In genomic region chr1:187922255-187922654, GRCh38 we compare ENCODE assay signal across 21 cellular contexts.
DNase-seq lines count a peak whose midpoint lies in the region; ATAC-seq, FAIRE-seq and TF ChIP-seq lines count a peak whose summit lies in the region.
"Had no signal": no experiment of that assay in that cellular context is flagged by ENCODE, and none has a peak within 500 bp of the region (broad histone marks: within the 10 kb centered on the region; RNA-seq: fewer than 3 reads in every experiment).

No MANE protein-coding gene starts in this region.

- H3K27ac ChIP-seq in A549 (no peak overlapping the region), IMR-90 (ENCODE audit: insufficient read depth, low read length) (no peak overlapping the region), left ventricle myocardium inferior (replicated peaks) (no peak overlapping the region)
- H3K27ac ChIP-seq: 22Rv1, BLaER1 had no signal

- H4K20me1 ChIP-seq in IMR-90 (ENCODE audit: insufficient read depth, low read length), result no peaks in the 10 kb centered on the region
- H4K20me1 ChIP-seq: BLaER1 had no signal

- no peak overlapping the region for H3K4me3 Mint-ChIP-seq in glutamatergic neuron (ENCODE audit: unreplicated experiment)
- H3K4me3 Mint-ChIP-seq: CD14-positive monocyte; CD4-positive, alpha-beta memory T cell; CD4-positive, CD25-positive, alpha-beta regulatory T cell; CD8-positive, alpha-beta memory T cell had no signal

- ATAC-seq in A549 (no peak), IMR-90 (ENCODE audit: low read depth) (no peak), GM19397 (IDR thresholded peaks at IDR 0.05; ENCODE audit: unreplicated experiment) (no peak)

- no peaks in the 10 kb centered on the region for H3K27me3 Mint-ChIP-seq in glutamatergic neuron (ENCODE audit: unreplicated experiment)
- H3K27me3 Mint-ChIP-seq: CD4-positive, alpha-beta memory T cell; CD4-positive, CD25-positive, alpha-beta regulatory T cell; CD8-positive, alpha-beta memory T cell had no signal

- H3K56ac ChIP-seq in IMR-90 (ENCODE audit: extremely low read depth, insufficient read depth, low read length), result no peak overlapping the region

- no peak overlapping the region for H3K14ac ChIP-seq in IMR-90 (replicated peaks; ENCODE audit: low read depth, low read length)

- H2AK5ac ChIP-seq in IMR-90 (ENCODE audit: low read depth, low read length), result no peak overlapping the region

- TF ChIP-seq CTCF in A549 (IDR thresholded peaks at IDR 0.05) (no peak), IMR-90 (conservative IDR thresholded peaks at IDR 0.05; ENCODE audit: low read depth, low read length) (no peak), glutamatergic neuron (IDR thresholded peaks at IDR 0.05; ENCODE audit: partially characterized antibody, unreplicated experiment) (no peak), left ventricle myocardium inferior (IDR thresholded peaks at IDR 0.05; ENCODE audit: borderline replicate concordance) (no peak)

- dilution Hi-C loops in IMR-90 (cut with HindIII; ENCODE audit: low sequenced_read_pairs, unreplicated experiment), result no loop called here

- H3K36me3 ChIP-seq in IMR-90 (ENCODE audit: control insufficient read depth, insufficient read depth, low read length), result no peaks in the 10 kb centered on the region
- H3K36me3 ChIP-seq in left ventricle myocardium inferior, result no peaks in the 10 kb centered on the region
- H3K36me3 ChIP-seq: BE2C, BLaER1 had no signal

- BruUV-seq in IMR-90 (replicated peaks; lab: Mats Ljungman, UMichigan), result no TSS peak

- H3K79me1 ChIP-seq in IMR-90 (ENCODE audit: low read depth in 1 of 2, low read length in 2 of 2), result no peaks in the 10 kb centered on the region

- no peak overlapping the region for H3K23ac ChIP-seq in IMR-90 (ENCODE audit: low read depth, low read length)

- no peaks in the 10 kb centered on the region for H3K36me3 Mint-ChIP-seq in glutamatergic neuron (ENCODE audit: unreplicated experiment)
- H3K36me3 Mint-ChIP-seq: CD14-positive monocyte; CD4-positive, alpha-beta memory T cell; CD4-positive, CD25-positive, alpha-beta regulatory T cell; CD8-positive, alpha-beta memory T cell had no signal

- no peak overlapping the region for H2BK5ac ChIP-seq in IMR-90 (ENCODE audit: low read depth, low read length, poor library complexity, severe bottlenecking)

- H3K27me3 ChIP-seq in IMR-90 (ENCODE audit: control insufficient read depth, insufficient read depth, low read length) (no peaks in the 10 kb centered on the region), left ventricle myocardium inferior (ENCODE audit: low read depth) (no peaks in the 10 kb centered on the region)
- H3K27me3 ChIP-seq: BE2C, BLaER1 had no signal

- no peak overlapping the region for H2AK9ac ChIP-seq in IMR-90 (replicated peaks; ENCODE audit: low read depth, low read length, poor library complexity)

- H3K9me3 Mint-ChIP-seq in glutamatergic neuron (ENCODE audit: unreplicated experiment), result no peaks in the 10 kb centered on the region
- H3K9me3 Mint-ChIP-seq: CD14-positive monocyte had no signal

- H3K4me3 ChIP-seq in A549 (no peak overlapping the region), IMR-90 (ENCODE audit: insufficient read depth, low read depth, low read length) (no peak overlapping the region), left ventricle myocardium inferior (no peak overlapping the region)
- H3K4me3 ChIP-seq: BLaER1 had no signal

- H2BK120ac ChIP-seq in IMR-90 (ENCODE audit: low read depth, low read length), result no peak overlapping the region

- no peak overlapping the region for H2BK20ac ChIP-seq in IMR-90 (ENCODE audit: low read depth, low read length)

- H3K4me2 ChIP-seq in A549 (no peak overlapping the region), IMR-90 (ENCODE audit: low read depth, low read length) (no peak overlapping the region)
- H3K4me2 ChIP-seq: BLaER1 had no signal

- no peak overlapping the region for H2AFZ ChIP-seq in IMR-90 (replicated peaks; ENCODE audit: low read length, poor library complexity)

- no peak for TF ChIP-seq EP300 in A549 (IDR thresholded peaks at IDR 0.05)

- intact Hi-C loops in IMR-90 (cut with micrococcal nuclease) (loop anchor here (10.0 kb wide), 2 partner anchors 447 to 507 kb away; no protein-coding TSS in a partner anchor), left ventricle myocardium inferior (cut with micrococcal nuclease) (no loop called here)

- no peak overlapping the region for H4K5ac ChIP-seq in IMR-90 (ENCODE audit: low read depth, low read length)

- H4K91ac ChIP-seq in IMR-90 (ENCODE audit: insufficient read depth, low read depth, low read length), result no peak overlapping the region

- no peaks in the 10 kb centered on the region for H3K9me1 ChIP-seq in IMR-90 (ENCODE audit: insufficient read depth, low read length)

- CTCF ChIA-PET in A549 (lab: Yijun Ruan, JAX) (no interaction called here), IMR-90 (lab: Yijun Ruan, JAX) (no interaction called here)

- H4K8ac ChIP-seq in IMR-90 (ENCODE audit: low read depth in 2 of 2, low read length in 2 of 2), result no peak overlapping the region

- no peak overlapping the region for H2BK15ac ChIP-seq in IMR-90 (ENCODE audit: low read depth, low read length)

- H3K4me1 ChIP-seq in A549 (no peaks in the 10 kb centered on the region), IMR-90 (ENCODE audit: control insufficient read depth, insufficient read depth, low read length) (no peaks in the 10 kb centered on the region), left ventricle myocardium inferior (no peaks in the 10 kb centered on the region)
- H3K4me1 ChIP-seq: BE2C, BLaER1 had no signal

- in situ Hi-C loops in IMR-90 (cut with MboI; ENCODE audit: low sequenced_read_pairs), result no loop called here

- no peak for TF ChIP-seq POLR2A in A549 (IDR thresholded peaks at IDR 0.05; ENCODE audit: low read length)
- TF ChIP-seq POLR2A in IMR-90 (IDR thresholded peaks at IDR 0.05; ENCODE audit: low read depth, low read length), result no peak

- peak overlapping the region; percentile 1 for H3K27ac Mint-ChIP-seq in glutamatergic neuron (ENCODE audit: unreplicated experiment)
- H3K27ac Mint-ChIP-seq: CD14-positive monocyte; CD4-positive, alpha-beta memory T cell; CD4-positive, CD25-positive, alpha-beta regulatory T cell; CD8-positive, alpha-beta memory T cell had no signal

- TF ChIP-seq RAD21 in A549 (conservative IDR thresholded peaks at IDR 0.05 in 1 of 2, IDR thresholded peaks at IDR 0.05 in 1 of 2), result no peak
- TF ChIP-seq RAD21 in IMR-90 (IDR thresholded peaks at IDR 0.05; ENCODE audit: low read length), result no peak

- no peak overlapping the region for H3K4ac ChIP-seq in IMR-90 (ENCODE audit: low read depth, low read length)

- POLR2A ChIA-PET in A549 (lab: Yijun Ruan, JAX) (no interaction called here), IMR-90 (lab: Charles Lee; ENCODE audit: unreplicated experiment) (no interaction called here)

- H3K18ac ChIP-seq in IMR-90 (ENCODE audit: low read depth, low read length), result no peak overlapping the region

- H3K9me3 ChIP-seq in A549 (no peaks in the 10 kb centered on the region), IMR-90 (ENCODE audit: control insufficient read depth, insufficient read depth, low read length) (no peaks in the 10 kb centered on the region), left ventricle myocardium inferior (replicated peaks) (no peaks in the 10 kb centered on the region)
- H3K9me3 ChIP-seq: BE2C, BLaER1 had no signal

- H3K4me1 Mint-ChIP-seq in glutamatergic neuron (ENCODE audit: low read depth, unreplicated experiment), result peaks cover 3% of the 10 kb centered on the region
- H3K4me1 Mint-ChIP-seq: CD14-positive monocyte; CD4-positive, alpha-beta memory T cell; CD4-positive, CD25-positive, alpha-beta regulatory T cell had no signal

- no peak for FAIRE-seq in A549 (lab: Jason Lieb, UNC)
- FAIRE-seq: GM12891, GM19239 had no signal

- WGBS in A549 (ENCODE audit: missing lambda C conversion rate), result 52% methylated on average over 2 of the region's 2 CpGs
- no CpG with 5 or more reads among the region's 2 CpGs for WGBS in IMR-90 (ENCODE audit: extremely low coverage in 2 of 2, insufficient read length in 1 of 2), 2 experiments

- DNase-seq in NCI-H146 (lab: John Stamatoyannopoulos, UW) (peak; percentile 23), NCI-H146 treated with DMSO at 0.1 percent for 48 hours (lab: John Stamatoyannopoulos, UW; ENCODE audit: unreplicated experiment) (no peak), A549 (ENCODE audit: low read depth in 1 of 2, low spot score in 1 of 2) (no peak), IMR-90 (no peak), glutamatergic neuron (no peak), left ventricle myocardium inferior (no peak)
- DNase-seq: ACHN; BE2C; C1 segment of cervical spinal cord; CD4-positive, alpha-beta memory T cell; CD4-positive, CD25-positive, alpha-beta regulatory T cell; CD8-positive, alpha-beta memory T cell; COR-L47; DMS79 treated with DMSO at 0.1 percent for 48 hours; GF-D8 had no signal

- no peak overlapping the region for H3K9ac ChIP-seq in IMR-90 (ENCODE audit: low read depth, low read length)
- H3K9ac ChIP-seq: BLaER1 had no signal

TF ChIP-seq in A549, 52 proteins besides CTCF, POLR2A, EP300 and RAD21:
- TF ChIP-seq HES2 (IDR thresholded peaks at IDR 0.05), result no peak
- TF ChIP-seq ZNF302 (CRISPR knock-in tag; IDR thresholded peaks at IDR 0.05), result no peak
- peak; percentile 59 for TF ChIP-seq MAFK (IDR thresholded peaks at IDR 0.05; ENCODE audit: partially characterized antibody)
- no peak for TF ChIP-seq PHF8 (IDR thresholded peaks at IDR 0.05; ENCODE audit: borderline replicate concordance, low read depth)

TF ChIP-seq in IMR-90, 13 proteins besides CTCF, POLR2A, EP300 and RAD21:
- no peak for TF ChIP-seq USF2 (IDR thresholded peaks at IDR 0.05; ENCODE audit: low read depth, low read length)
- no peak for TF ChIP-seq MAZ (IDR thresholded peaks at IDR 0.05; ENCODE audit: borderline replicate concordance, low read depth, low read length)
- TF ChIP-seq MAFK (IDR thresholded peaks at IDR 0.05; ENCODE audit: low read depth, low read length), result 0 out of 2 replicates have a peak, but pooled peaks have one; percentile 25
